8 cellular contexts compared by ENCODE assay signal in genomic region chr19:38663957-38664502, GRCh38. TPM values are rescaled to one million over a fixed set of nuclear protein-coding genes. Genes with fewer than 3 reads are reported as not detected.
DNase-seq lines count a peak whose midpoint lies in the region; TF ChIP-seq lines count a peak whose summit lies in the region.

No MANE protein-coding gene starts in this region.

- H3K4me3 Mint-ChIP-seq in CD8-positive, alpha-beta memory T cell: peak overlapping the region; percentile 53 to 86 (median 63)

- peak in 2 of 5 donors; percentile 41 to 57 for DNase-seq in CD8-positive, alpha-beta memory T cell
- DNase-seq in UCSD-AML1 (lab: John Stamatoyannopoulos, UW; ENCODE audit: unreplicated experiment) (peak; percentile 68), cardiac muscle cell (ENCODE audit: low read depth in 1 of 2, low spot score in 1 of 2) (no peak), posterior cingulate gyrus (peak; percentile 54 to 96 (median 72)), NCI-H345 (lab: John Stamatoyannopoulos, UW) (no peak), RPMI8226 (no peak), activated gamma-delta T cell (lab: John Stamatoyannopoulos, UW) (no peak)
- no peak for DNase-seq in stimulated activated CD8-positive, alpha-beta memory T cell treated with anti-CD3 and anti-CD28 coated beads, Interleukin-4, amount 100 ng/mL, for 48 hours

- no peaks in the 10 kb centered on the region for H3K27me3 ChIP-seq in CD8-positive, alpha-beta memory T cell (ENCODE audit: insufficient read depth, low read length, poor library complexity, severe bottlenecking)
- no peaks in the 10 kb centered on the region for H3K27me3 ChIP-seq in cardiac muscle cell

- POLR2A ChIA-PET in CD8-positive, alpha-beta memory T cell (lab: Charles Lee): interaction anchor here (0.8 kb wide), 1 partner anchor 17 kb away, joined by 5 read pairs; no protein-coding TSS in a partner anchor

- peak overlapping the region; percentile 54 to 87 (median 82) for H3K27ac Mint-ChIP-seq in CD8-positive, alpha-beta memory T cell

- H3K36me3 Mint-ChIP-seq in CD8-positive, alpha-beta memory T cell: peaks cover 3 to 29% (median 5%) of the 10 kb centered on the region in 3 donors

- H3K36me3 ChIP-seq in CD8-positive, alpha-beta memory T cell (ENCODE audit: insufficient read depth, low read length): no peaks in the 10 kb centered on the region
- H3K36me3 ChIP-seq in cardiac muscle cell: peaks cover 4% of the 10 kb centered on the region

- CTCF ChIA-PET in CD8-positive, alpha-beta memory T cell (lab: Charles Lee): interaction anchor here (0.9 kb wide), 2 partner anchors 17 to 266 kb away, joined by 3 read pairs; no protein-coding TSS in a partner anchor

- no peak for TF ChIP-seq CTCF in cardiac muscle cell (IDR thresholded peaks at IDR 0.05; ENCODE audit: low read depth, low read length)

- no peaks in the 10 kb centered on the region for H3K9me3 Mint-ChIP-seq in CD8-positive, alpha-beta memory T cell

- peak overlapping the region; percentile 21 for H3K27ac ChIP-seq in CD8-positive, alpha-beta memory T cell (ENCODE audit: low read depth, low read length)
- H3K27ac ChIP-seq in cardiac muscle cell: peak overlapping the region; percentile 98

- peaks cover 83% of the 10 kb centered on the region for H3K4me1 ChIP-seq in CD8-positive, alpha-beta memory T cell (ENCODE audit: insufficient read depth, low read length)
- H3K4me1 ChIP-seq in cardiac muscle cell (ENCODE audit: low read depth): peaks cover 91% of the 10 kb centered on the region

- H3K4me1 Mint-ChIP-seq in CD8-positive, alpha-beta memory T cell: peaks cover 79 to 96% (median 87%) of the 10 kb centered on the region in 3 donors

- no peaks in the 10 kb centered on the region for H3K9me3 ChIP-seq in CD8-positive, alpha-beta memory T cell (ENCODE audit: low read length)
- H3K9me3 ChIP-seq in cardiac muscle cell (ENCODE audit: low read depth): no peaks in the 10 kb centered on the region

- intact Hi-C loops in posterior cingulate gyrus (cut with DNase I): no loop called here

- H3K4me3 ChIP-seq in CD8-positive, alpha-beta memory T cell (ENCODE audit: low read length): no peak overlapping the region
- no peak overlapping the region for H3K4me3 ChIP-seq in cardiac muscle cell

- H3K27me3 Mint-ChIP-seq in CD8-positive, alpha-beta memory T cell: no peaks in the 10 kb centered on the region

RNA-seq across cellular contexts. Expression of gene ACTN4, which starts 16.6 kb away (rescaled TPM):
- 100 to 1,000 TPM; 295 to 314 TPM for total RNA-seq in CD8-positive, alpha-beta memory T cell
- polyA plus RNA-seq in CD8-positive, alpha-beta memory T cell: 31.9 TPM
- 391 and 465 TPM in 2 replicates for total RNA-seq in cardiac muscle cell
- 70.2 and 77.4 TPM in 2 replicates for polyA plus RNA-seq in cardiac muscle cell

RNA-seq across cellular contexts. Expression of gene EIF3K, which starts 45.0 kb away (rescaled TPM):
- total RNA-seq in CD8-positive, alpha-beta memory T cell: 100 to 1,000 TPM; 275 to 282 TPM
- polyA plus RNA-seq in CD8-positive, alpha-beta memory T cell: 401 TPM
- 504 and 711 TPM in 2 replicates for total RNA-seq in cardiac muscle cell
- 258 and 455 TPM in 2 replicates for polyA plus RNA-seq in cardiac muscle cell

RNA-seq across cellular contexts. Expression of gene MAP4K1, which starts 46.3 kb away (rescaled TPM):
- 100 to 1,000 TPM; 161 to 162 TPM for total RNA-seq in CD8-positive, alpha-beta memory T cell
- polyA plus RNA-seq in CD8-positive, alpha-beta memory T cell: 178 TPM
- total RNA-seq in cardiac muscle cell: 2.4 and 3.9 TPM in 2 replicates
- polyA plus RNA-seq in cardiac muscle cell: 4.6 and 7.7 TPM in 2 replicates

Comparison
In these comparisons a context has a peak if more than half of its experiments do, and no peak if none do; other contexts are left out.
1. DNase-seq: peak in UCSD-AML1 (single experiment) and posterior cingulate gyrus (10 of 10); none in cardiac muscle cell (0 of 2), NCI-H345 (single experiment), stimulated activated CD8-positive, alpha-beta memory T cell treated with anti-CD3 and anti-CD28 coated beads, Interleukin-4, amount 100 ng/mL, for 48 hours (single experiment), RPMI8226 (single experiment) and activated gamma-delta T cell (single experiment).
2. RNA of gene MAP4K1, which starts 46.3 kb away (total RNA-seq): 161 to 162 TPM in CD8-positive, alpha-beta memory T cell; 2.4 to 3.9 TPM in cardiac muscle cell; every median in the first group is over 10 times any median in the second.